ENCODE assay signal across 25 cellular contexts in the genomic region with DNA sequence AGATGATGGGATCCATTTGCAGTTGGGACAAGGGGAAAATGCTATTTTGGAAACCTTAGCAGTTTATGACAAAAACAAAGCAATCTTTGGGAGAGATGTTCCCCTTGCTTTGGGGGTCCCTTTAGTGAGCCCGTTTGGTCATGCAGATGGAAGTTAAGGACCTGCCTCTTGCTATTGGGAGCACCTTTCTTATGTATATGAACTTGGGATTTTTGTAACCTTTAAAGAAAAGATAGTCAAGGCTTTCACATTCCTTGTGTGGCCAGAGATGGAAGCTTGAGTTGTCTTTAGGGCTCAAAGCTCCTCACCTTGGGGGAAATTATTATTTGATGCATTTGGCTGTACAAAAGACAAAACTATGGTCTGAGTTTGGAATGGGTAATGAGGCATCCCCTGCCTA.
DNase-seq lines count a peak whose midpoint lies in the region; FAIRE-seq and TF ChIP-seq lines count a peak whose summit lies in the region.
"Had no signal": no experiment of that assay in that cellular context is flagged by ENCODE, and none has a peak within 500 bp of the region (broad histone marks: within the 10 kb centered on the region; RNA-seq: fewer than 3 reads in every experiment).

No MANE protein-coding gene starts in this region.

- no peak overlapping the region for H3K4me3 ChIP-seq in H7 (ENCODE audit: insufficient read depth, low read depth, low read length)
- no peak overlapping the region for H3K4me3 ChIP-seq in iPS DF 6.9 (ENCODE audit: low read length)
- no peak overlapping the region for H3K4me3 ChIP-seq in small intestine (ENCODE audit: low read depth in 1 of 2, low read length in 2 of 2)
- H3K4me3 ChIP-seq: BLaER1 treated with 17β-estradiol and CSF1 and Interleukin-3, amounts not matched to agents 10 nM and 100 nM had no signal

- no CpG with 5 or more reads among the region's 1 CpG for WGBS in iPS DF 6.9 (ENCODE audit: insufficient coverage, insufficient read length)
- WGBS in small intestine, 3 donors: 21 to 29% (median 22%) methylated on average over 1 of the region's 1 CpG

- H3K27me3 ChIP-seq in H7 (ENCODE audit: control insufficient read depth, insufficient read depth, low read length) (no peaks in the 10 kb centered on the region; the same call in none of the 2 replicates), iPS DF 6.9 (ENCODE audit: control insufficient read depth, insufficient read depth, low read length) (no peaks in the 10 kb centered on the region), small intestine (ENCODE audit: control insufficient read depth in 2 of 2, insufficient read depth in 2 of 2, low read length in 2 of 2) (no peaks in the 10 kb centered on the region)
- H3K27me3 ChIP-seq: BLaER1 treated with 17β-estradiol and CSF1 and Interleukin-3, amounts not matched to agents 10 nM and 100 nM had no signal

- H3K4me1 ChIP-seq in iPS DF 6.9 (ENCODE audit: control insufficient read depth, insufficient read depth, low read length): peaks cover 2% of the 10 kb centered on the region; the same call in 1 of the 2 replicates
- no peaks in the 10 kb centered on the region for H3K4me1 ChIP-seq in small intestine (ENCODE audit: control insufficient read depth in 2 of 2, insufficient read depth in 1 of 2, low read depth in 1 of 2, low read length in 1 of 2)

- peak overlapping the region; percentile 73 for H3K27ac ChIP-seq in VCaP
- no peak overlapping the region for H3K27ac ChIP-seq in iPS DF 6.9 (ENCODE audit: low read length)
- H3K27ac ChIP-seq in small intestine (ENCODE audit: low read depth in 1 of 2, low read length in 1 of 2): no peak overlapping the region
- H3K27ac ChIP-seq: BLaER1 treated with 17β-estradiol and CSF1 and Interleukin-3, amounts not matched to agents 10 nM and 100 nM; KMS-11; RWPE1 had no signal

- H3K9me3 ChIP-seq in iPS DF 6.9 (ENCODE audit: control insufficient read depth, insufficient read depth, low read length) (no peaks in the 10 kb centered on the region), small intestine (ENCODE audit: control insufficient read depth, low read depth) (no peaks in the 10 kb centered on the region)

- TF ChIP-seq CTCF in VCaP (conservative IDR thresholded peaks at IDR 0.05): no peak

- no peak for FAIRE-seq in small intestine (lab: Jason Lieb, UNC)
- FAIRE-seq: A204.1, GM12891 had no signal

- no peaks in the 10 kb centered on the region for H3K36me3 ChIP-seq in H7 (replicated peaks; ENCODE audit: control insufficient read depth, insufficient read depth, low read length)
- H3K36me3 ChIP-seq in iPS DF 6.9 (ENCODE audit: control insufficient read depth, insufficient read depth, low read length): no peaks in the 10 kb centered on the region
- H3K36me3 ChIP-seq in small intestine (ENCODE audit: control insufficient read depth in 2 of 2, insufficient read depth in 2 of 2, low read length in 2 of 2): no peaks in the 10 kb centered on the region
- H3K36me3 ChIP-seq: BLaER1 treated with 17β-estradiol and CSF1 and Interleukin-3, amounts not matched to agents 10 nM and 100 nM had no signal

- DNase-seq in H7: peak; percentile 31
- peak; percentile 16 for DNase-seq in iPS DF 6.9 (ENCODE audit: low read depth, low spot score)
- DNase-seq in amygdala (lab: John Stamatoyannopoulos, UW): no peak
- DNase-seq in mucosa of gallbladder (ENCODE audit: low spot score): no peak
- no peak for DNase-seq in small intestine
- DNase-seq in OCI-M2 (lab: John Stamatoyannopoulos, UW; ENCODE audit: unreplicated experiment): no peak
- DNase-seq: CD4-positive, alpha-beta memory T cell; COR-L47; DMS79; EL; GF-D8; HFFc6; NCI-H1092; NCI-H1417 treated with DMSO at 0.1 percent for 48 hours; NCI-H1694 treated with DMSO at 0.1 percent for 48 hours; NCI-H2081; NCI-H2227 treated with DMSO at 0.1 percent for 48 hours; NCI-H526 treated with DMSO at 0.1 percent for 48 hours; SHP77 had no signal

Comparison
In these comparisons a context has a peak if more than half of its experiments do, and no peak if none do; other contexts are left out.
1. DNase-seq: peak in H7 (single experiment) and iPS DF 6.9 (single experiment); none in amygdala (0 of 56), mucosa of gallbladder (single experiment), small intestine (single experiment) and OCI-M2 (single experiment).